In genomic region chr19:53906211-53907192, GRCh38 we compare ENCODE assay signal across 8 cellular contexts. TPM values are rescaled to one million over a fixed set of nuclear protein-coding genes. Genes with fewer than 3 reads are reported as not detected.
DNase-seq lines count a peak whose midpoint lies in the region; ATAC-seq, FAIRE-seq and TF ChIP-seq lines count a peak whose summit lies in the region.

No MANE protein-coding gene starts in this region.

- intact Hi-C loops in left lung (cut with DNase I), result loop anchor here in 1 of 2 donors (10.0 kb wide), 1 partner anchor 118 kb away; no protein-coding TSS in a partner anchor

- H3K27ac ChIP-seq in left lung, result no peak overlapping the region

- H3K36me3 ChIP-seq in bronchial epithelial cell (ENCODE audit: control insufficient read depth, insufficient read depth, low read length) (no peaks in the 10 kb centered on the region), left lung (no peaks in the 10 kb centered on the region)

- no peaks in the 10 kb centered on the region for H3K9me3 ChIP-seq in left lung

- H3K4me3 ChIP-seq in WI38 (ENCODE audit: low read depth, low read length) (no peak overlapping the region), bronchial epithelial cell (ENCODE audit: low read depth, low read length) (no peak overlapping the region), left lung (no peak overlapping the region)

- DNase-seq in NCI-H2196 (lab: John Stamatoyannopoulos, UW; ENCODE audit: unreplicated experiment) (peak; percentile 10), NCI-H2196 treated with DMSO at 0.1 percent for 48 hours (lab: John Stamatoyannopoulos, UW; ENCODE audit: unreplicated experiment) (no peak), bronchial epithelial cell (ENCODE audit: low read depth) (no peak), left lung (peak; percentile 52 to 92)
- peak; percentile 40 for DNase-seq in stimulated activated CD8-positive, alpha-beta memory T cell treated with anti-CD3 and anti-CD28 coated beads, Interleukin-12 subunit alpha, Interleukin-12 subunit beta, amount 100 ng/mL, for 1 hour (ENCODE audit: low read depth)

- H3K27me3 ChIP-seq in bronchial epithelial cell (ENCODE audit: control insufficient read depth, insufficient read depth, low read length) (peaks cover 26% of the 10 kb centered on the region), left lung (peaks cover 48 to 96% of the 10 kb centered on the region in 2 donors)

- no peak for FAIRE-seq in bronchial epithelial cell (lab: Jason Lieb, UNC)

- peaks cover 0 to 21% of the 10 kb centered on the region in 2 donors for H3K4me1 ChIP-seq in left lung

- ATAC-seq in left lung, result peak; percentile 75
- ATAC-seq in GM18505 (IDR thresholded peaks at IDR 0.05; ENCODE audit: unreplicated experiment), result no peak
- ATAC-seq in HG03196 (IDR thresholded peaks at IDR 0.05; ENCODE audit: unreplicated experiment), result no peak

- no peak for TF ChIP-seq POLR2A in GM18505 (IDR thresholded peaks at IDR 0.05; ENCODE audit: borderline replicate concordance, extremely low read depth, insufficient read depth, insufficient read length)

- TF ChIP-seq CTCF in WI38 (IDR thresholded peaks at IDR 0.05; ENCODE audit: low read depth, low read length), result peak; percentile 92
- peak; percentile 92 for TF ChIP-seq CTCF in bronchial epithelial cell (IDR thresholded peaks at IDR 0.05; ENCODE audit: insufficient read depth, low read length, severe bottlenecking)
- TF ChIP-seq CTCF in left lung (IDR thresholded peaks at IDR 0.05), result peak; percentile 78 to 91

RNA-seq across cellular contexts. Expression of gene CACNG7, which starts 2.6 kb away (rescaled TPM):
- total RNA-seq in bronchial epithelial cell (not detected in 2 replicates), left lung (not detected)

RNA-seq across cellular contexts. Expression of gene PRKCG, which starts 24.5 kb away (rescaled TPM):
- total RNA-seq in bronchial epithelial cell (not detected in 2 replicates), left lung (not detected)

RNA-seq across cellular contexts. Expression of gene MYADM, which starts 38.8 kb away (rescaled TPM):
- total RNA-seq in bronchial epithelial cell, result 1.3 and 1.4 TPM in 2 replicates
- 100 to 1,000 TPM; 164 to 197 TPM for total RNA-seq in left lung

RNA-seq across cellular contexts. Expression of gene CACNG8, which starts 56.2 kb away (rescaled TPM):
- not detected in 2 replicates for total RNA-seq in bronchial epithelial cell
- under 1 TPM in 1 of 2 donors, not detected in 1; 0.03 TPM for total RNA-seq in left lung

Comparison
In these comparisons a context has a peak if more than half of its experiments do, and no peak if none do; other contexts are left out.
1. DNase-seq: peak in NCI-H2196 (single experiment), left lung (2 of 2) and stimulated activated CD8-positive, alpha-beta memory T cell treated with anti-CD3 and anti-CD28 coated beads, Interleukin-12 subunit alpha, Interleukin-12 subunit beta, amount 100 ng/mL, for 1 hour (single experiment); none in NCI-H2196 treated with DMSO at 0.1 percent for 48 hours (single experiment) and bronchial epithelial cell (single experiment).
2. RNA of gene MYADM, which starts 38.8 kb away (total RNA-seq): 164 to 197 TPM in left lung; 1.3 to 1.4 TPM in bronchial epithelial cell; every median in the first group is over 10 times any median in the second.
3. Peak in every context shown above with its lines, with median percentiles within 50 percentile points of each other: CTCF ChIP-seq.